30 cellular contexts compared by ENCODE assay signal in the genomic region with DNA sequence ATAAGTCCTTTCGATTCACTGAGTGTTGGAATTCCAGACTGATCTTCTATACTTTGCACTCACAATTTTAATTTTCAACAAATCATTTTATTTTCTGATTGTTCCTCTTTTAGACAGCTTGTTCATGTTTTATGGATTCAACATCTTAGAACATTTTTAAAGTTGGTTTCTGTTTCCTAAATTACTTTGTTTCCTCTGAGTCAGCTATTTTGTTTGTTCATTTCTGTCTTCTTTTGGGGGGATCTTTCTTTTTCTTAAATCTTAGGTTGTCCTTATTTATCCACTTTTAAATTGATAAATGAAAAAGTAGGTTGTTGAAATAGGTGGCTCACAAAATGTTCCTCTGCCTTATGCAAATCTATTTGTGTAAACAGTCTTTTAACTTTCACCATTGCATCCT.
"Had no signal": no experiment of that assay in that cellular context is flagged by ENCODE, and none has a peak within 500 bp of the region (broad histone marks: within the 10 kb centered on the region; RNA-seq: fewer than 3 reads in every experiment).

No MANE protein-coding gene starts in this region.

- H3K36me3 Mint-ChIP-seq: naive thymus-derived CD8-positive, alpha-beta T cell; natural killer cell treated with Interleukin-12 subunit alpha and Interleukin-12 subunit beta and Interleukin-15 and Interleukin-18, amount 100 ng/mL, for 72 hours; stimulated activated memory B cell treated with anti-CD40 and anti-IgM and Interleukin-4, amounts not matched to agents 10 μg/mL and 1 μg/mL and 100 μg/mL, for 72 hours; type B pancreatic cell had no signal

- DNase-seq: naive thymus-derived CD8-positive, alpha-beta T cell; nephron progenitor cell; nucleus accumbens; pancreas; psoas muscle; right cardiac atrium; spleen; stimulated activated CD4-positive, alpha-beta T cell treated with anti-CD3 and anti-CD28 coated beads, Interleukin-12 subunit alpha, Interleukin-12 subunit beta, amount 100 ng/mL, for 4 hours; stimulated activated CD4-positive, alpha-beta T cell treated with anti-CD3 and anti-CD28 coated beads, Interleukin-1b, Interleukin-23, amount 100 ng/mL, for 48 hours; stimulated activated CD4-positive, alpha-beta T cell treated with anti-CD3 and anti-CD28 coated beads, Interleukin-4, amount 100 ng/mL, for 1 hour; stimulated activated CD4-positive, alpha-beta T cell treated with anti-CD3 and anti-CD28 coated beads, Interleukin-4, amount 100 ng/mL, for 4 hours; stimulated activated CD8-positive, alpha-beta memory T cell treated with anti-CD3 and anti-CD28 coated beads, Interleukin-4, amount 100 ng/mL, for 48 hours; stimulated activated naive CD4-positive, alpha-beta T cell; stimulated activated naive CD8-positive, alpha-beta T cell treated with anti-CD3 and anti-CD28 coated beads, Interleukin-15, amount 100 ng/mL, for 72 hours; stimulated activated naive CD8-positive, alpha-beta T cell treated with anti-CD3 and anti-CD28 coated beads, Interleukin-15, Interleukin-2, amounts not matched to agents 100 U/mL and 50 U/mL, for 24 hours; substantia nigra; testis; tibial artery; transverse colon; upper lobe of right lung; uterus had no signal

- H3K27me3 ChIP-seq: neutrophil, pancreas, suprapubic skin, testis, tibial artery, transverse colon, upper lobe of right lung, uterus had no signal

- H3K27me3 Mint-ChIP-seq: stimulated activated memory B cell treated with anti-CD40 and anti-IgM and Interleukin-4, amounts not matched to agents 10 μg/mL and 1 μg/mL and 100 μg/mL, for 72 hours; type B pancreatic cell had no signal

- H3K4me3 Mint-ChIP-seq: naive thymus-derived CD8-positive, alpha-beta T cell; natural killer cell treated with Interleukin-12 subunit alpha and Interleukin-12 subunit beta and Interleukin-15 and Interleukin-18, amount 100 ng/mL, for 72 hours; nephron progenitor cell; neural crest cell; stimulated activated memory B cell treated with anti-CD40 and anti-IgM and Interleukin-4, amounts not matched to agents 10 μg/mL and 1 μg/mL and 100 μg/mL, for 72 hours; stimulated activated naive CD8-positive, alpha-beta T cell treated with anti-CD3 and anti-CD28 coated beads, Interleukin-15, amount 100 ng/mL, for 72 hours; type B pancreatic cell had no signal

- H3K27ac ChIP-seq: neutrophil, pancreas, psoas muscle, skin epidermis, spleen, suprapubic skin, testis, tibial artery, transverse colon, upper lobe of right lung, uterus had no signal

- FAIRE-seq: pancreas had no signal

- H3K4me3 ChIP-seq: pancreas, psoas muscle, skin epidermis, smooth muscle cell, spleen, suprapubic skin, testis, tibial artery, transverse colon, upper lobe of right lung, uterus had no signal

- H3K27ac Mint-ChIP-seq: naive thymus-derived CD8-positive, alpha-beta T cell; natural killer cell treated with Interleukin-12 subunit alpha and Interleukin-12 subunit beta and Interleukin-15 and Interleukin-18, amount 100 ng/mL, for 72 hours; nephron progenitor cell; stimulated activated memory B cell treated with anti-CD40 and anti-IgM and Interleukin-4, amounts not matched to agents 10 μg/mL and 1 μg/mL and 100 μg/mL, for 72 hours; stimulated activated naive CD8-positive, alpha-beta T cell treated with anti-CD3 and anti-CD28 coated beads, Interleukin-15, amount 100 ng/mL, for 72 hours; type B pancreatic cell had no signal

- H3K4me1 Mint-ChIP-seq: naive thymus-derived CD8-positive, alpha-beta T cell; stimulated activated memory B cell treated with anti-CD40 and anti-IgM and Interleukin-4, amounts not matched to agents 10 μg/mL and 1 μg/mL and 100 μg/mL, for 72 hours; stimulated activated naive CD8-positive, alpha-beta T cell treated with anti-CD3 and anti-CD28 coated beads, Interleukin-15, amount 100 ng/mL, for 72 hours had no signal

- H3K9me3 Mint-ChIP-seq: nephron progenitor cell; stimulated activated naive CD8-positive, alpha-beta T cell treated with anti-CD3 and anti-CD28 coated beads, Interleukin-15, amount 100 ng/mL, for 72 hours; type B pancreatic cell had no signal

- H3K9me3 ChIP-seq: neutrophil, pancreas, psoas muscle, spleen, suprapubic skin, testis, tibial artery, transverse colon, upper lobe of right lung, uterus had no signal

- ATAC-seq: naive thymus-derived CD8-positive, alpha-beta T cell; natural killer cell treated with Interleukin-12 subunit alpha and Interleukin-12 subunit beta and Interleukin-15 and Interleukin-18, amount 100 ng/mL, for 72 hours; pancreas; psoas muscle; right cardiac atrium; sciatic nerve; stimulated activated memory B cell treated with anti-CD40 and anti-IgM and Interleukin-4, amounts not matched to agents 10 μg/mL and 1 μg/mL and 100 μg/mL, for 72 hours; stimulated activated naive CD8-positive, alpha-beta T cell treated with anti-CD3 and anti-CD28 coated beads, Interleukin-15, amount 100 ng/mL, for 72 hours; stimulated activated naive CD8-positive, alpha-beta T cell treated with anti-CD3 and anti-CD28 coated beads, Interleukin-15, Interleukin-2, amounts not matched to agents 100 U/mL and 50 U/mL, for 24 hours; upper lobe of right lung had no signal

- H3K4me2 ChIP-seq: smooth muscle cell had no signal

- H3K4me1 ChIP-seq: pancreas, psoas muscle, spleen, suprapubic skin, testis, tibial artery, transverse colon, upper lobe of right lung, uterus had no signal

- H3K36me3 ChIP-seq: neutrophil, pancreas, spleen, suprapubic skin, tibial artery, transverse colon, upper lobe of right lung, uterus had no signal
